15 cellular contexts compared by ENCODE assay signal in genomic region chr19:58453743-58454142, GRCh38. TPM values are rescaled to one million over a fixed set of nuclear protein-coding genes. Genes with fewer than 3 reads are reported as not detected.
DNase-seq lines count a peak whose midpoint lies in the region; ATAC-seq and TF ChIP-seq lines count a peak whose summit lies in the region.
"Had no signal": no experiment of that assay in that cellular context is flagged by ENCODE, and none has a peak within 500 bp of the region (broad histone marks: within the 10 kb centered on the region; RNA-seq: fewer than 3 reads in every experiment).

No MANE protein-coding gene starts in this region.

- ATAC-seq in activated naive CD8-positive, alpha-beta T cell treated with anti-CD3 and anti-CD28 coated beads, Interleukin-2, amount 50 U/mL, for 24 hours = no peak
- ATAC-seq in naive thymus-derived CD8-positive, alpha-beta T cell = no peak
- no peak for ATAC-seq in GM18519 (IDR thresholded peaks at IDR 0.05; ENCODE audit: low FRiP score, unreplicated experiment)

- DNase-seq in activated naive CD8-positive, alpha-beta T cell treated with anti-CD3 and anti-CD28 coated beads, Interleukin-2, amount 50 U/mL, for 24 hours = no peak
- DNase-seq in RWPE1 (ENCODE audit: low spot score) (no peak), NCI-H187 (lab: John Stamatoyannopoulos, UW) (no peak), CD1c-positive myeloid dendritic cell (ENCODE audit: extremely low spot score) (no peak)
- no peak for DNase-seq in naive thymus-derived CD8-positive, alpha-beta T cell
- DNase-seq: DMS79 treated with DMSO at 0.1 percent for 48 hours; NCI-H187 treated with DMSO at 0.1 percent for 48 hours; NCI-H345; NCI-H526 treated with DMSO at 0.1 percent for 48 hours; NK-92 treated with Interleukin-12 subunit alpha and Interleukin-12 subunit beta, amount 100 ng/mL, for 24 hours; SIG-M5 had no signal

- H3K36me3 Mint-ChIP-seq in activated naive CD8-positive, alpha-beta T cell = peaks cover 3% of the 10 kb centered on the region
- peaks cover 25% of the 10 kb centered on the region for H3K36me3 Mint-ChIP-seq in activated naive CD8-positive, alpha-beta T cell treated with anti-CD3 and anti-CD28 coated beads, Interleukin-2, amount 50 U/mL, for 24 hours (ENCODE audit: low read depth)
- H3K36me3 Mint-ChIP-seq in naive thymus-derived CD8-positive, alpha-beta T cell = peaks cover 0 to 13% (median 6%) of the 10 kb centered on the region in 3 donors

- H3K27me3 Mint-ChIP-seq in activated naive CD8-positive, alpha-beta T cell = peaks cover 2% of the 10 kb centered on the region
- H3K27me3 Mint-ChIP-seq in activated naive CD8-positive, alpha-beta T cell treated with anti-CD3 and anti-CD28 coated beads, Interleukin-2, amount 50 U/mL, for 24 hours = peaks cover 4% of the 10 kb centered on the region
- H3K27me3 Mint-ChIP-seq in naive thymus-derived CD8-positive, alpha-beta T cell = peaks cover 0 to 5% (median 2%) of the 10 kb centered on the region in 5 donors

- H3K27ac ChIP-seq in RWPE1 = 0 out of 2 replicates have a peak overlapping the region, but pooled peaks have one; percentile 2

- TF ChIP-seq CTCF in RWPE1 (conservative IDR thresholded peaks at IDR 0.05; ENCODE audit: low read depth) = no peak

- H3K9me3 Mint-ChIP-seq in activated naive CD8-positive, alpha-beta T cell (ENCODE audit: low read depth) = no peaks in the 10 kb centered on the region
- H3K9me3 Mint-ChIP-seq in activated naive CD8-positive, alpha-beta T cell treated with anti-CD3 and anti-CD28 coated beads, Interleukin-2, amount 50 U/mL, for 24 hours = peaks cover 6% of the 10 kb centered on the region
- peaks cover 0 to 4% (median 0%) of the 10 kb centered on the region in 9 donors for H3K9me3 Mint-ChIP-seq in naive thymus-derived CD8-positive, alpha-beta T cell

- CTCF ChIA-PET in RWPE1 (lab: Yijun Ruan, JAX) = interaction anchor here (0.7 to 1.1 kb wide), 2 partner anchors 65 to 127 kb away, joined by 3 to 7 read pairs; partner anchors contain the start of gene ZSCAN22

- peaks cover 19% of the 10 kb centered on the region for H3K4me1 Mint-ChIP-seq in activated naive CD8-positive, alpha-beta T cell (ENCODE audit: low read depth)
- peaks cover 23% of the 10 kb centered on the region for H3K4me1 Mint-ChIP-seq in activated naive CD8-positive, alpha-beta T cell treated with anti-CD3 and anti-CD28 coated beads, Interleukin-2, amount 50 U/mL, for 24 hours
- peaks cover 17 to 29% (median 21%) of the 10 kb centered on the region in 4 donors for H3K4me1 Mint-ChIP-seq in naive thymus-derived CD8-positive, alpha-beta T cell

- POLR2A ChIA-PET in RWPE1 (lab: Yijun Ruan, JAX; ENCODE audit: low non-redundant PET) = no interaction called here
- POLR2A ChIA-PET in naive thymus-derived CD8-positive, alpha-beta T cell (lab: Charles Lee) = interaction anchor here (0.8 kb wide), 1 partner anchor 11 kb away, joined by 3 read pairs; no protein-coding TSS in a partner anchor

- H3K4me3 Mint-ChIP-seq in activated naive CD8-positive, alpha-beta T cell = peak overlapping the region; percentile 44
- no peak overlapping the region for H3K4me3 Mint-ChIP-seq in activated naive CD8-positive, alpha-beta T cell treated with anti-CD3 and anti-CD28 coated beads, Interleukin-2, amount 50 U/mL, for 24 hours
- peak overlapping the region in 6 of 10 donors; percentile 14 to 83 (median 44) for H3K4me3 Mint-ChIP-seq in naive thymus-derived CD8-positive, alpha-beta T cell
- H3K4me3 Mint-ChIP-seq: CD14-positive monocyte had no signal

- H3K27ac Mint-ChIP-seq in activated naive CD8-positive, alpha-beta T cell = no peak overlapping the region
- H3K27ac Mint-ChIP-seq in activated naive CD8-positive, alpha-beta T cell treated with anti-CD3 and anti-CD28 coated beads, Interleukin-2, amount 50 U/mL, for 24 hours = no peak overlapping the region
- peak overlapping the region in 2 of 10 donors; percentile 14 to 27 for H3K27ac Mint-ChIP-seq in naive thymus-derived CD8-positive, alpha-beta T cell

RNA-seq across cellular contexts. Expression of gene ZNF324B, which starts 2.3 kb away (rescaled TPM):
- 10 to 100 TPM; 11.4 to 12.9 TPM for total RNA-seq in naive thymus-derived CD8-positive, alpha-beta T cell
- polyA plus RNA-seq in naive thymus-derived CD8-positive, alpha-beta T cell = 1 to 10 TPM; 1.4 to 2.6 (median 1.8) TPM

RNA-seq across cellular contexts. Expression of gene ZNF324, which starts 13.1 kb away (rescaled TPM):
- total RNA-seq in naive thymus-derived CD8-positive, alpha-beta T cell = 10 to 100 TPM; 24.8 to 28.0 TPM
- polyA plus RNA-seq in naive thymus-derived CD8-positive, alpha-beta T cell = 10 to 100 TPM in 2 of 3 donors, 1 to 10 TPM in 1; 8.3 to 16.2 (median 12.8) TPM

RNA-seq across cellular contexts. Expression of gene ZNF132, which starts 13.8 kb away (rescaled TPM):
- total RNA-seq in naive thymus-derived CD8-positive, alpha-beta T cell = 10 to 100 TPM in 1 of 2 experiments, 1 to 10 TPM in 1; 10.0 to 10.6 TPM
- polyA plus RNA-seq in naive thymus-derived CD8-positive, alpha-beta T cell = 1 to 10 TPM; 1.0 to 3.1 (median 2.0) TPM
- total RNA-seq: OCI-LY7 had no signal

RNA-seq across cellular contexts. Expression of gene ZNF446, which starts 22.4 kb away (rescaled TPM):
- total RNA-seq in naive thymus-derived CD8-positive, alpha-beta T cell = 10 to 100 TPM; 18.7 to 20.4 TPM
- polyA plus RNA-seq in naive thymus-derived CD8-positive, alpha-beta T cell = 1 to 10 TPM; 1.6 to 2.7 (median 2.4) TPM

RNA-seq across cellular contexts. Expression of gene ZNF584, which starts 45.3 kb away (rescaled TPM):
- 10 to 100 TPM; 10.6 to 10.7 TPM for total RNA-seq in naive thymus-derived CD8-positive, alpha-beta T cell
- 1 to 10 TPM; 6.3 to 6.5 (median 6.4) TPM for polyA plus RNA-seq in naive thymus-derived CD8-positive, alpha-beta T cell
